ENCODE assay signal across 8 cellular contexts in genomic region chr22:35299217-35299716, GRCh38. TPM values are rescaled to one million over a fixed set of nuclear protein-coding genes. Genes with fewer than 3 reads are reported as not detected.
A peak's percentile ranks its signal among the peaks of the same experiment; 100 is the strongest.
DNase-seq lines count a peak whose midpoint lies in the region; ATAC-seq and TF ChIP-seq lines count a peak whose summit lies in the region.

No MANE protein-coding gene starts in this region.

- H3K27ac ChIP-seq in Panc1 (ENCODE audit: low read length) = peak overlapping the region; percentile 83
- peak overlapping the region; percentile 66 for H3K27ac ChIP-seq in ectodermal cell (ENCODE audit: insufficient read depth, low read depth, low read length, poor library complexity, severe bottlenecking)
- H3K27ac ChIP-seq in muscle layer of duodenum (ENCODE audit: low read length) = peak overlapping the region; percentile 90

- H3K4me3 ChIP-seq in Panc1 (ENCODE audit: low read depth in 2 of 2, low read length in 2 of 2) (peak overlapping the region; percentile 79 to 84), ectodermal cell (ENCODE audit: insufficient read depth, low read depth, low read length) (peak overlapping the region; percentile 96), muscle layer of duodenum (ENCODE audit: low read depth in 1 of 2, low read length in 2 of 2) (peak overlapping the region; percentile 75 to 95)

- peak; percentile 63 for DNase-seq in DMS53 (lab: John Stamatoyannopoulos, UW)
- DNase-seq in DMS53 treated with DMSO at 0.1 percent for 48 hours (lab: John Stamatoyannopoulos, UW; ENCODE audit: unreplicated experiment) = no peak
- DNase-seq in HEK293T (ENCODE audit: extremely low spot score) = peak; percentile 59
- DNase-seq in Panc1 (ENCODE audit: low read depth, low spot score) = peak; percentile 15
- DNase-seq in NCI-H2081 treated with DMSO at 0.1 percent for 48 hours (lab: John Stamatoyannopoulos, UW) = no peak
- no peak for DNase-seq in SIG-M5 treated with dmso at 0.1 percent for 504 hours (lab: John Stamatoyannopoulos, UW; ENCODE audit: unreplicated experiment)

- CTCF ChIA-PET in HEK293T (lab: Yijun Ruan, JAX) = interaction anchor here (0.6 to 0.9 kb wide), 2 partner anchors 68 to 132 kb away, joined by 3 to 4 read pairs; no protein-coding TSS in a partner anchor
- CTCF ChIA-PET in Panc1 (lab: Charles Lee) = no interaction called here

- H3K36me3 ChIP-seq in Panc1 (ENCODE audit: control insufficient read depth, insufficient read depth, low read length) (peaks cover 2% of the 10 kb centered on the region; the same call in 1 of the 2 replicates), ectodermal cell (ENCODE audit: control insufficient read depth, insufficient read depth, low read length) (peaks cover 20% of the 10 kb centered on the region), muscle layer of duodenum (ENCODE audit: control insufficient read depth in 1 of 2, insufficient read depth in 2 of 2, low read length in 2 of 2) (peaks cover 6 to 10% of the 10 kb centered on the region in 2 donors)

- intact Hi-C loops in Panc1 (cut with micrococcal nuclease; ENCODE audit: unreplicated experiment) = no loop called here

- in situ Hi-C loops in Panc1 (cut with HindIII; ENCODE audit: low pct_unique_long_range_greater_than_20kb, low sequenced_read_pairs) = no loop called here

- no peaks in the 10 kb centered on the region for H3K9me3 ChIP-seq in Panc1 (ENCODE audit: control insufficient read depth, insufficient read depth, low read depth, low read length)
- H3K9me3 ChIP-seq in ectodermal cell (ENCODE audit: control insufficient read depth, low read length) = no peaks in the 10 kb centered on the region
- no peaks in the 10 kb centered on the region for H3K9me3 ChIP-seq in muscle layer of duodenum (ENCODE audit: control insufficient read depth in 1 of 2, low read length in 2 of 2)

- peak; percentile 52 for ATAC-seq in Panc1

- H3K27me3 ChIP-seq in Panc1 (ENCODE audit: control insufficient read depth, insufficient read depth, low read length) (no peaks in the 10 kb centered on the region), ectodermal cell (ENCODE audit: control insufficient read depth, insufficient read depth, low read length, poor library complexity, severe bottlenecking) (no peaks in the 10 kb centered on the region), muscle layer of duodenum (ENCODE audit: low read depth, low read length) (no peaks in the 10 kb centered on the region)

- peaks cover 9% of the 10 kb centered on the region for H3K4me1 ChIP-seq in Panc1 (ENCODE audit: control insufficient read depth, insufficient read depth, low read length)
- H3K4me1 ChIP-seq in ectodermal cell (ENCODE audit: control insufficient read depth, insufficient read depth, low read length) = no peaks in the 10 kb centered on the region
- H3K4me1 ChIP-seq in muscle layer of duodenum (ENCODE audit: control insufficient read depth in 1 of 2, insufficient read depth in 2 of 2, low read length in 2 of 2) = peaks cover 0 to 14% of the 10 kb centered on the region in 2 donors

- TSS peak; percentile 74 for BruUV-seq in Panc1 (replicated peaks; lab: Mats Ljungman, UMichigan)

- 30% methylated on average over 18 of the region's 18 CpGs for WGBS in ectodermal cell, 2 experiments

- TF ChIP-seq CTCF in Panc1 (IDR thresholded peaks at IDR 0.05) = no peak

- POLR2A ChIA-PET in HEK293T (lab: Yijun Ruan, JAX) = interaction anchor here (0.7 to 1.9 kb wide), 18 partner anchors 8 to 178 kb away, joined by 3 to 14 read pairs (median 4); partner anchors contain the start of gene HMGXB4
- POLR2A ChIA-PET in Panc1 (lab: Charles Lee) = no interaction called here

TF ChIP-seq in HEK293T, 16 proteins besides CTCF, POLR2A, EP300 and RAD21:
- TF ChIP-seq LEF1 (IDR thresholded peaks at IDR 0.05; ENCODE audit: borderline replicate concordance) (no peak), NFRKB (IDR thresholded peaks at IDR 0.05) (no peak), FOXK2 (IDR thresholded peaks at IDR 0.05) (no peak), FOXM1 (IDR thresholded peaks at IDR 0.05; ENCODE audit: borderline replicate concordance) (no peak), PKNOX1 (IDR thresholded peaks at IDR 0.05) (no peak), ZNF384 (IDR thresholded peaks at IDR 0.05) (no peak), ELF4 (IDR thresholded peaks at IDR 0.05) (no peak), FOXA1 (IDR thresholded peaks at IDR 0.05) (no peak), BHLHE40 (IDR thresholded peaks at IDR 0.05; ENCODE audit: borderline replicate concordance) (no peak), TARDBP (IDR thresholded peaks at IDR 0.05) (no peak), SUZ12 (IDR thresholded peaks at IDR 0.05) (no peak), CTBP1 (IDR thresholded peaks at IDR 0.05; ENCODE audit: borderline replicate concordance) (no peak), HDGF (IDR thresholded peaks at IDR 0.05; ENCODE audit: borderline replicate concordance) (no peak), SP1 (IDR thresholded peaks at IDR 0.05) (no peak), ARNT (IDR thresholded peaks at IDR 0.05) (no peak), L3MBTL2 (conservative IDR thresholded peaks at IDR 0.05) (no peak)

RNA-seq across cellular contexts. Expression of gene TOM1, which starts 0.4 kb away (rescaled TPM):
- total RNA-seq in Panc1 (2021; ENCODE audit: unreplicated experiment) = 32.7 TPM
- 42.5 TPM for polyA plus RNA-seq in Panc1 (2012; ENCODE audit: insufficient read length)
- 32.2 TPM for polyA plus RNA-seq in ectodermal cell (2013, experiment 1 of 4)
- 34.6 TPM for polyA plus RNA-seq in ectodermal cell (2013, experiment 2 of 4)
- polyA plus RNA-seq in ectodermal cell (2013, experiment 3 of 4) = 25.6 TPM
- 27.3 TPM for polyA plus RNA-seq in ectodermal cell (2013, experiment 4 of 4)

RNA-seq across cellular contexts. Expression of gene HMGXB4, which starts 42.0 kb away (rescaled TPM):
- 23.7 TPM for total RNA-seq in Panc1 (2021; ENCODE audit: unreplicated experiment)
- polyA plus RNA-seq in Panc1 (2012; ENCODE audit: insufficient read length) = 13.3 TPM
- 80.4 TPM for polyA plus RNA-seq in ectodermal cell (2013, experiment 1 of 4)
- polyA plus RNA-seq in ectodermal cell (2013, experiment 2 of 4) = 66.9 TPM
- polyA plus RNA-seq in ectodermal cell (2013, experiment 3 of 4) = 56.9 TPM
- polyA plus RNA-seq in ectodermal cell (2013, experiment 4 of 4) = 59.5 TPM

Comparison
In these comparisons a context has a peak if more than half of its experiments do, and no peak if none do; other contexts are left out.
1. DNase-seq: peak in DMS53 (single experiment), HEK293T (single experiment) and Panc1 (single experiment); none in DMS53 treated with DMSO at 0.1 percent for 48 hours (single experiment), NCI-H2081 treated with DMSO at 0.1 percent for 48 hours (single experiment) and SIG-M5 treated with dmso at 0.1 percent for 504 hours (single experiment).
2. Peak in every context shown above with its lines, with median percentiles within 50 percentile points of each other: H3K27ac ChIP-seq and H3K4me3 ChIP-seq.